17 cellular contexts compared by ENCODE assay signal in genomic region chr3:36895488-36896409, GRCh38. TPM values are rescaled to one million over a fixed set of nuclear protein-coding genes. Genes with fewer than 3 reads are reported as not detected.
DNase-seq lines count a peak whose midpoint lies in the region; ATAC-seq and TF ChIP-seq lines count a peak whose summit lies in the region.
"Had no signal": no experiment of that assay in that cellular context is flagged by ENCODE, and none has a peak within 500 bp of the region (broad histone marks: within the 10 kb centered on the region; RNA-seq: fewer than 3 reads in every experiment).

No MANE protein-coding gene starts in this region.

- TF ChIP-seq POLR2A in heart left ventricle (IDR thresholded peaks at IDR 0.05): no peak

- H3K4me1 ChIP-seq in heart left ventricle (peaks cover 0 to 52% (median 15%) of the 10 kb centered on the region in 12 donors), aorta (ENCODE audit: control insufficient read depth in 1 of 2, insufficient read depth in 2 of 2, low read length in 2 of 2) (no peaks in the 10 kb centered on the region)
- H3K4me1 ChIP-seq: psoas muscle had no signal

- H3K36me3 Mint-ChIP-seq in activated naive CD4-positive, alpha-beta T cell treated with anti-CD3 and anti-CD28 coated beads, Interleukin-2, amount 10 ng/mL, durations not matched to agents 7 days and 5 days: peaks cover 91% of the 10 kb centered on the region
- peaks cover 30% of the 10 kb centered on the region for H3K36me3 Mint-ChIP-seq in activated naive CD8-positive, alpha-beta T cell
- peaks cover 41% of the 10 kb centered on the region for H3K36me3 Mint-ChIP-seq in stimulated activated memory B cell treated with anti-CD40 and anti-IgM and Interleukin-4, amounts not matched to agents 10 μg/mL and 1 μg/mL and 100 μg/mL, for 72 hours

- peaks cover 0 to 56% (median 30%) of the 10 kb centered on the region in 9 donors for H3K36me3 ChIP-seq in heart left ventricle
- H3K36me3 ChIP-seq in aorta (ENCODE audit: control insufficient read depth in 1 of 2, insufficient read depth in 2 of 2, low read length in 1 of 2): peaks cover 4 to 6% of the 10 kb centered on the region in 2 donors

- peak overlapping the region; percentile 63 for H3K27ac Mint-ChIP-seq in activated naive CD4-positive, alpha-beta T cell treated with anti-CD3 and anti-CD28 coated beads, Interleukin-2, amount 10 ng/mL, durations not matched to agents 7 days and 5 days
- H3K27ac Mint-ChIP-seq in activated naive CD8-positive, alpha-beta T cell: peak overlapping the region; percentile 90
- H3K27ac Mint-ChIP-seq in stimulated activated memory B cell treated with anti-CD40 and anti-IgM and Interleukin-4, amounts not matched to agents 10 μg/mL and 1 μg/mL and 100 μg/mL, for 72 hours: peak overlapping the region; percentile 90
- H3K27ac Mint-ChIP-seq: type B pancreatic cell had no signal

- peak overlapping the region in 1 of 12 donors; percentile 0 for H3K27ac ChIP-seq in heart left ventricle
- H3K27ac ChIP-seq in aorta (ENCODE audit: low read depth in 1 of 2, low read length in 2 of 2): no peak overlapping the region
- H3K27ac ChIP-seq: epithelial cell of prostate, psoas muscle had no signal

- no peaks in the 10 kb centered on the region for H3K27me3 Mint-ChIP-seq in activated naive CD4-positive, alpha-beta T cell treated with anti-CD3 and anti-CD28 coated beads, Interleukin-2, amount 10 ng/mL, durations not matched to agents 7 days and 5 days
- no peaks in the 10 kb centered on the region for H3K27me3 Mint-ChIP-seq in activated naive CD8-positive, alpha-beta T cell
- no peaks in the 10 kb centered on the region for H3K27me3 Mint-ChIP-seq in stimulated activated memory B cell treated with anti-CD40 and anti-IgM and Interleukin-4, amounts not matched to agents 10 μg/mL and 1 μg/mL and 100 μg/mL, for 72 hours
- H3K27me3 Mint-ChIP-seq: type B pancreatic cell had no signal

- no peak for DNase-seq in activated naive CD4-positive, alpha-beta T cell treated with anti-CD3 and anti-CD28 coated beads, Interleukin-2, amount 10 ng/mL, durations not matched to agents 7 days and 5 days
- no peak for DNase-seq in activated naive CD4-positive, alpha-beta T cell (lab: John Stamatoyannopoulos, UW)
- DNase-seq in NOMO-1 treated with dmso at 0.1 percent for 144 hours (lab: John Stamatoyannopoulos, UW; ENCODE audit: unreplicated experiment) (peak; percentile 25), heart left ventricle (no peak), aorta (no peak)
- DNase-seq: activated CD4-positive, alpha-beta T cell treated with anti-CD3 and anti-CD28 coated beads, Interleukin-2, amount 50 U/mL, for 1 hour; glutamatergic neuron; kidney glomerular epithelial cell; NCI-H1105 treated with DMSO at 0.1 percent for 48 hours; psoas muscle had no signal

- CTCF ChIA-PET in activated naive CD4-positive, alpha-beta T cell treated with anti-CD3 and anti-CD28 coated beads, Interleukin-2, amount 10 ng/mL, durations not matched to agents 7 days and 5 days (lab: Charles Lee): interaction anchor here (0.9 to 1.5 kb wide), 2 partner anchors 9 kb away, joined by 3 read pairs; no protein-coding TSS in a partner anchor

- H3K4me3 ChIP-seq in heart left ventricle: no peak overlapping the region
- H3K4me3 ChIP-seq in aorta (ENCODE audit: low read length in 2 of 2): no peak overlapping the region
- H3K4me3 ChIP-seq: GM12878, psoas muscle had no signal

- H3K9me3 ChIP-seq in heart left ventricle (no peaks in the 10 kb centered on the region), aorta (ENCODE audit: control insufficient read depth, low read length) (no peaks in the 10 kb centered on the region)
- H3K9me3 ChIP-seq: psoas muscle had no signal

- peaks cover 51% of the 10 kb centered on the region for H3K4me1 Mint-ChIP-seq in activated naive CD4-positive, alpha-beta T cell treated with anti-CD3 and anti-CD28 coated beads, Interleukin-2, amount 10 ng/mL, durations not matched to agents 7 days and 5 days
- peaks cover 58% of the 10 kb centered on the region for H3K4me1 Mint-ChIP-seq in activated naive CD8-positive, alpha-beta T cell (ENCODE audit: low read depth)
- peaks cover 82% of the 10 kb centered on the region for H3K4me1 Mint-ChIP-seq in stimulated activated memory B cell treated with anti-CD40 and anti-IgM and Interleukin-4, amounts not matched to agents 10 μg/mL and 1 μg/mL and 100 μg/mL, for 72 hours

- H3K9me3 Mint-ChIP-seq in activated naive CD4-positive, alpha-beta T cell treated with anti-CD3 and anti-CD28 coated beads, Interleukin-2, amount 10 ng/mL, durations not matched to agents 7 days and 5 days: no peaks in the 10 kb centered on the region
- H3K9me3 Mint-ChIP-seq in activated naive CD8-positive, alpha-beta T cell (ENCODE audit: low read depth): no peaks in the 10 kb centered on the region
- no peaks in the 10 kb centered on the region for H3K9me3 Mint-ChIP-seq in stimulated activated memory B cell treated with anti-CD40 and anti-IgM and Interleukin-4, amounts not matched to agents 10 μg/mL and 1 μg/mL and 100 μg/mL, for 72 hours
- H3K9me3 Mint-ChIP-seq: type B pancreatic cell had no signal

- intact Hi-C loops in heart left ventricle (cut with DNase I) (no loop called here), aorta (cut with DNase I) (no loop called here)

- no peak overlapping the region for H3K4me3 Mint-ChIP-seq in activated naive CD4-positive, alpha-beta T cell treated with anti-CD3 and anti-CD28 coated beads, Interleukin-2, amount 10 ng/mL, durations not matched to agents 7 days and 5 days
- peak overlapping the region; percentile 30 for H3K4me3 Mint-ChIP-seq in activated naive CD8-positive, alpha-beta T cell
- H3K4me3 Mint-ChIP-seq in stimulated activated memory B cell treated with anti-CD40 and anti-IgM and Interleukin-4, amounts not matched to agents 10 μg/mL and 1 μg/mL and 100 μg/mL, for 72 hours: no peak overlapping the region
- H3K4me3 Mint-ChIP-seq: type B pancreatic cell had no signal

- ATAC-seq in stimulated activated memory B cell treated with anti-CD40 and anti-IgM and Interleukin-4, amounts not matched to agents 10 μg/mL and 1 μg/mL and 100 μg/mL, for 72 hours: no peak
- ATAC-seq in heart left ventricle (no peak), aorta (ENCODE audit: low FRiP score) (no peak), HG02884 (IDR thresholded peaks at IDR 0.05; ENCODE audit: unreplicated experiment) (no peak)
- ATAC-seq: psoas muscle, SK-N-SH treated with all-trans-retinoic acid at 6 μM for 48 hours had no signal

- H3K27me3 ChIP-seq in heart left ventricle (no peaks in the 10 kb centered on the region), aorta (ENCODE audit: control insufficient read depth in 1 of 2, insufficient read depth in 2 of 2, low read length in 1 of 2) (no peaks in the 10 kb centered on the region)

- 51 to 92% (median 88%) methylated on average over 3 of the region's 3 CpGs for WGBS in heart left ventricle, 4 donors
- 95 to 96% methylated on average over 3 of the region's 3 CpGs for WGBS in aorta, 2 donors

- no peak for TF ChIP-seq CTCF in heart left ventricle (IDR thresholded peaks at IDR 0.05)

RNA-seq across cellular contexts. Expression of gene TRANK1, which starts 49.1 kb away (rescaled TPM):
- 10 to 100 TPM in 2 of 9 donors, 1 to 10 TPM in 7; 2.2 to 27.9 (median 4.9) TPM for total RNA-seq in heart left ventricle
- 1 to 10 TPM; 2.2 to 3.0 TPM for polyA plus RNA-seq in heart left ventricle
- total RNA-seq in aorta: 10 to 100 TPM; 24.9 to 47.1 TPM
- 10 to 100 TPM in 1 of 2 donors, 1 to 10 TPM in 1; 5.0 to 40.9 TPM for polyA plus RNA-seq in aorta
